Comparison of ENCODE assay signal across 21 cellular contexts in the genomic region with DNA sequence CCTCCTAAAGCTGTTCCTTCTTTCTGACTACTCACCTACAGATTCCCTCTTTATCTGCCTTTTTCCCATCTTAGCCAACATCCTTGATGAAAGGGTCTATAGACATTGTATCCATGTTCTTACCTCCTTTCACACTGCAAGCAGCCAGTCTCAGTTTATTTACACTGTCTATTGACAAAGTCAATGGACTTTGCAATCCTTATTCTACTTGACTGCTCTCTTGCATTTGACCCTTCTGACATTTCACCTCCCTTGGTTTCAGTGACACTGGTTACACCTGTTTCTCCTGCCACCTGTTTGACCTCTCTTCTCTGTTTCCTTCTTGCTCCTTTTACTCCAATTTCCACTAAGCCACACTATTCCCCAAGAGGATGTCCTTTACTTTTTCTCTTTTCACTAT.
"Had no signal": no experiment of that assay in that cellular context is flagged by ENCODE, and none has a peak within 500 bp of the region (broad histone marks: within the 10 kb centered on the region; RNA-seq: fewer than 3 reads in every experiment).

No MANE protein-coding gene starts in this region.

- H3K36me3 ChIP-seq: brain microvascular endothelial cell, colonic mucosa had no signal

- ATAC-seq: activated CD4-positive, CD25-positive, alpha-beta regulatory T cell treated with anti-CD3 and anti-CD28 coated beads, Interleukin-2, amount 50 U/mL, for 24 hours; activated CD8-positive, alpha-beta T cell treated with anti-CD3 and anti-CD28 coated beads, Interleukin-2, amount 10 ng/mL, durations not matched to agents 7 days and 5 days; activated T-cell treated with anti-CD3 and anti-CD28 coated beads, Interleukin-2, amount 50 U/mL, for 4 hours; foreskin keratinocyte; left cardiac atrium; stimulated activated naive CD8-positive, alpha-beta T cell treated with anti-CD3 and anti-CD28 coated beads, Interleukin-15, amount 100 ng/mL, for 72 hours had no signal

- H3K27me3 ChIP-seq: brain microvascular endothelial cell, colonic mucosa, foreskin keratinocyte, hepatocyte had no signal

- H3K27ac ChIP-seq: brain microvascular endothelial cell, colonic mucosa, epithelial cell of prostate, foreskin keratinocyte, hepatocyte had no signal

- H3K4me1 ChIP-seq: colonic mucosa, foreskin keratinocyte had no signal

- H3K4me3 ChIP-seq: colonic mucosa, hepatocyte had no signal

- H3K9me3 ChIP-seq: colonic mucosa had no signal

- DNase-seq: activated CD4-positive, alpha-beta T cell treated with anti-CD3 and anti-CD28 coated beads, Interleukin-2, amount 10 ng/mL, durations not matched to agents 7 days and 5 days; activated CD8-positive, alpha-beta memory T cell treated with anti-CD3 and anti-CD28 coated beads, Interleukin-2, amount 50 U/mL, for 4 hours; activated CD8-positive, alpha-beta T cell treated with anti-CD3 and anti-CD28 coated beads, Interleukin-2, amount 10 ng/mL, durations not matched to agents 7 days and 5 days; activated naive CD4-positive, alpha-beta T cell treated with anti-CD3 and anti-CD28 coated beads, Interleukin-2, amount 50 U/mL, for 16 hours; activated T-cell treated with anti-CD3 and anti-CD28 coated beads, Interleukin-2, amount 50 U/mL, for 4 hours; aorta; brain microvascular endothelial cell; colonic mucosa; endodermal cell; foreskin keratinocyte; left cardiac atrium; mammary epithelial cell; midbrain; nephron progenitor cell; nucleus accumbens; stimulated activated naive CD8-positive, alpha-beta T cell treated with anti-CD3 and anti-CD28 coated beads, Interleukin-15, amount 100 ng/mL, for 72 hours; T1000; trophoblast cell had no signal
